In the genomic region with DNA sequence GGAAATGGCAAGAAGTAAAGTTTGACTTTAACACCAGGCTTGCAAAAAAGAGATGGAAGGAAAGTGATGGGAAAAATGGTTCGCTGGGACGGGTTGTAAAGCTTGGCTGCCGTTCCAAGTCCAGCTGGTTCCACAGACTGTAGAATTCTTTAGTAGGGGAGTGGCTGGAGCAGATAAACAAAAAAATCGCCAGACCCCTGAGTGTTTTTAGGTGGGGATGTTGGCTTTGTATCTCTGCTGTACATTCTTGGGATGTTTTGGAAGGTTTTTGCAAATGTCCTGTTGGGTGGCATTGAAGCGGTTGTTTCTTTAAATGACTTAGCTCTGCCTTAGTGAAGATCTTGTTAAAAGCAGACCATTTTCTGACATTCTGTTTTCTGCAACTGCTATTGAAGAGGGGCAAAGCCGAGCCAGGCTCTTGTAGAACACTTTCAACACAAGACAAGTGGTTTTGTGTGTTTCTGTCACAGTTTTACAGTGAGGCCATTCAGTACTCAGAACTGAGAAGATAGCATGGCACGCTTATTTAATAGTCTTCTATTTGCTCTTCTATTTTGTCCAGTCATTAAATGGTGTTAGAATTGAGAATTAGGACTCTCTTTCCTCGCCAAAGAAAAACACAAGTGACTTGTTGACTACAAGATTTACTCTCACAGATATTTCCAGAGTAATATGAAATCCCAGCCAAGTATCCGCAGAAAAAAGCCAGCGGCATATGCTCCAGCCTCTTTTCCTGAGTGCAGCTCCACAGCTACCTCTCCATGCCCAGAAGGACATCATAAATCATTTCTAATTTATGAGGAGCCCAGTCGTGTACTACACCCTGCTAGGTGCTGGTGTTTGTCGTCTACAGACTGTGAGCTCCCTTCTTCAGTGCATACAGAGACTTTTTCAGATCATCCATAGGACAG, we compare ENCODE assay signal across 1 cellular context.
TF ChIP-seq lines count a peak whose summit lies in the region.

No MANE protein-coding gene starts in this region.

TF ChIP-seq in HepG2, 621 proteins besides CTCF, POLR2A, EP300 and RAD21 (continued from another document and continues in another):
- TF ChIP-seq ZNF142 (CRISPR knock-in tag; IDR thresholded peaks at IDR 0.05) = no peak
- TF ChIP-seq ZNF605 (CRISPR knock-in tag; IDR thresholded peaks at IDR 0.05) = no peak
- TF ChIP-seq TRIM24 (CRISPR knock-in tag; IDR thresholded peaks at IDR 0.05) = no peak
- TF ChIP-seq IRX3 (CRISPR knock-in tag; IDR thresholded peaks at IDR 0.05; ENCODE audit: borderline replicate concordance, low read depth) = no peak
- TF ChIP-seq CBX5 (CRISPR knock-in tag; IDR thresholded peaks at IDR 0.05; ENCODE audit: borderline replicate concordance) = no peak
- TF ChIP-seq NFE2 (CRISPR knock-in tag; IDR thresholded peaks at IDR 0.05) = no peak
- TF ChIP-seq KLF16 (CRISPR knock-in tag; IDR thresholded peaks at IDR 0.05) = no peak
- no peak for TF ChIP-seq AHR (CRISPR knock-in tag; IDR thresholded peaks at IDR 0.05)
- TF ChIP-seq ZBED4 (CRISPR knock-in tag; IDR thresholded peaks at IDR 0.05; ENCODE audit: borderline replicate concordance) = no peak
- TF ChIP-seq CSRNP2 (CRISPR knock-in tag; conservative IDR thresholded peaks at IDR 0.05; ENCODE audit: low read depth) = no peak
- TF ChIP-seq ZNF639 (CRISPR knock-in tag; conservative IDR thresholded peaks at IDR 0.05) = 0 out of 2 replicates have a peak, but pooled peaks have one; percentile 17
- TF ChIP-seq DBP (CRISPR knock-in tag; IDR thresholded peaks at IDR 0.05; ENCODE audit: not compliant biosample characterization) = no peak
- 0 out of 2 replicates have a peak, but pooled peaks have one; percentile 27 for TF ChIP-seq REPIN1 (CRISPR knock-in tag; IDR thresholded peaks at IDR 0.05; ENCODE audit: borderline replicate concordance, low read depth)
- no peak for TF ChIP-seq ZSCAN25 (CRISPR knock-in tag; IDR thresholded peaks at IDR 0.05)
- TF ChIP-seq ZNF589 (CRISPR knock-in tag; conservative IDR thresholded peaks at IDR 0.05) = no peak
- TF ChIP-seq ZNF136 (CRISPR knock-in tag; IDR thresholded peaks at IDR 0.05; ENCODE audit: low read depth) = no peak
- TF ChIP-seq CERS6 (CRISPR knock-in tag; IDR thresholded peaks at IDR 0.05) = no peak
- TF ChIP-seq, protein P1, sequence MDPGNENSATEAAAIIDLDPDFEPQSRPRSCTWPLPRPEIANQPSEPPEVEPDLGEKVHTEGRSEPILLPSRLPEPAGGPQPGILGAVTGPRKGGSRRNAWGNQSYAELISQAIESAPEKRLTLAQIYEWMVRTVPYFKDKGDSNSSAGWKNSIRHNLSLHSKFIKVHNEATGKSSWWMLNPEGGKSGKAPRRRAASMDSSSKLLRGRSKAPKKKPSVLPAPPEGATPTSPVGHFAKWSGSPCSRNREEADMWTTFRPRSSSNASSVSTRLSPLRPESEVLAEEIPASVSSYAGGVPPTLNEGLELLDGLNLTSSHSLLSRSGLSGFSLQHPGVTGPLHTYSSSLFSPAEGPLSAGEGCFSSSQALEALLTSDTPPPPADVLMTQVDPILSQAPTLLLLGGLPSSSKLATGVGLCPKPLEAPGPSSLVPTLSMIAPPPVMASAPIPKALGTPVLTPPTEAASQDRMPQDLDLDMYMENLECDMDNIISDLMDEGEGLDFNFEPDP (CRISPR knock-in tag; conservative IDR thresholded peaks at IDR 0.05) = 0 out of 2 replicates have a peak, but pooled peaks have one; percentile 59
- TF ChIP-seq PRMT3 (CRISPR knock-in tag; IDR thresholded peaks at IDR 0.05; ENCODE audit: borderline replicate concordance, low read depth) = 0 out of 2 replicates have a peak, but pooled peaks have one; percentile 35
- no peak; the same call in 1 of the 2 replicates for TF ChIP-seq FLYWCH1 (CRISPR knock-in tag; IDR thresholded peaks at IDR 0.05)
- TF ChIP-seq ARHGAP35 (CRISPR knock-in tag; IDR thresholded peaks at IDR 0.05; ENCODE audit: borderline replicate concordance) = no peak
- TF ChIP-seq ZNF766 (CRISPR knock-in tag; IDR thresholded peaks at IDR 0.05; ENCODE audit: borderline replicate concordance) = no peak
- peak; percentile 25; the same call in 1 of the 2 replicates for TF ChIP-seq EHMT2 (IDR thresholded peaks at IDR 0.05; ENCODE audit: borderline replicate concordance, low read depth, low read length)
- no peak for TF ChIP-seq GATAD1 (CRISPR knock-in tag; IDR thresholded peaks at IDR 0.05)
- TF ChIP-seq ATF7-NPFF (CRISPR knock-in tag; IDR thresholded peaks at IDR 0.05; ENCODE audit: low read depth) = no peak
- no peak for TF ChIP-seq ZNF354B (CRISPR knock-in tag; IDR thresholded peaks at IDR 0.05)
- no peak for TF ChIP-seq ZNF12 (CRISPR knock-in tag; IDR thresholded peaks at IDR 0.05)
- no peak for TF ChIP-seq SIN3B (IDR thresholded peaks at IDR 0.05; ENCODE audit: low read length)
- peak; percentile 25; the same call in 1 of the 2 replicates for TF ChIP-seq ZMYM4 (CRISPR knock-in tag; IDR thresholded peaks at IDR 0.05)
- TF ChIP-seq, protein P2, sequence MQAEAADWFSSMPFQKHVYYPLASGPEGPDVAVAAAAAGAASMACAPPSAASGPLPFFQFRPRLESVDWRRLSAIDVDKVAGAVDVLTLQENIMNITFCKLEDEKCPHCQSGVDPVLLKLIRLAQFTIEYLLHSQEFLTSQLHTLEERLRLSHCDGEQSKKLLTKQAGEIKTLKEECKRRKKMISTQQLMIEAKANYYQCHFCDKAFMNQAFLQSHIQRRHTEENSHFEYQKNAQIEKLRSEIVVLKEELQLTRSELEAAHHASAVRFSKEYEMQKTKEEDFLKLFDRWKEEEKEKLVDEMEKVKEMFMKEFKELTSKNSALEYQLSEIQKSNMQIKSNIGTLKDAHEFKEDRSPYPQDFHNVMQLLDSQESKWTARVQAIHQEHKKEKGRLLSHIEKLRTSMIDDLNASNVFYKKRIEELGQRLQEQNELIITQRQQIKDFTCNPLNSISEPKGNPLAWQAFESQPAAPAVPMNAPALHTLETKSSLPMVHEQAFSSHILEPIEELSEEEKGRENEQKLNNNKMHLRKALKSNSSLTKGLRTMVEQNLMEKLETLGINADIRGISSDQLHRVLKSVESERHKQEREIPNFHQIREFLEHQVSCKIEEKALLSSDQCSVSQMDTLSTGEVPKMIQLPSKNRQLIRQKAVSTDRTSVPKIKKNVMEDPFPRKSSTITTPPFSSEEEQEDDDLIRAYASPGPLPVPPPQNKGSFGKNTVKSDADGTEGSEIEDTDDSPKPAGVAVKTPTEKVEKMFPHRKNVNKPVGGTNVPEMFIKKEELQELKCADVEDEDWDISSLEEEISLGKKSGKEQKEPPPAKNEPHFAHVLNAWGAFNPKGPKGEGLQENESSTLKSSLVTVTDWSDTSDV (CRISPR knock-in tag; IDR thresholded peaks at IDR 0.05) = no peak
- no peak for TF ChIP-seq KLF9 (CRISPR knock-in tag; IDR thresholded peaks at IDR 0.05; ENCODE audit: low read depth)
- no peak for TF ChIP-seq CHD2 (IDR thresholded peaks at IDR 0.05; ENCODE audit: low read depth, low read length)
- no peak for TF ChIP-seq E2F1 (CRISPR knock-in tag; IDR thresholded peaks at IDR 0.05)
- no peak for TF ChIP-seq ZNF530 (CRISPR knock-in tag; IDR thresholded peaks at IDR 0.05; ENCODE audit: low read depth)
